ENCODE assay signal across 23 cellular contexts in genomic region chr12:27685274-27685673, GRCh38.
"Had no signal": no experiment of that assay in that cellular context is flagged by ENCODE, and none has a peak within 500 bp of the region (broad histone marks: within the 10 kb centered on the region; RNA-seq: fewer than 3 reads in every experiment).

No MANE protein-coding gene starts in this region.

- ATAC-seq: HepG2 had no signal

- H3K27me3 ChIP-seq: MG63, SJSA1 had no signal

- DNase-seq: IMR-90, Karpas-422, KG1, MG63, NCI-H1092, NCI-H1105 treated with DMSO at 0.1 percent for 48 hours, NCI-H1417 treated with DMSO at 0.1 percent for 48 hours, NCI-H146, NCI-H1694 treated with DMSO at 0.1 percent for 48 hours, NCI-H1930, NCI-H2081, NCI-H2107, NCI-H2227 treated with DMSO at 0.1 percent for 48 hours, NCI-H524, NCI-H526 treated with DMSO at 0.1 percent for 48 hours, NCI-H748 treated with DMSO at 0.1 percent for 48 hours, Right ventricle myocardium superior, RPMI8226, SIG-M5, SW 1271 had no signal

- H3K9me3 ChIP-seq: MG63, SJSA1 had no signal

- H3K4me3 ChIP-seq: MG63, SJSA1, SK-N-MC had no signal

- FAIRE-seq: HepG2 had no signal

- H3K27ac ChIP-seq: SJSA1, SK-N-MC had no signal
